ENCODE assay signal across 1 cellular context in the genomic region with DNA sequence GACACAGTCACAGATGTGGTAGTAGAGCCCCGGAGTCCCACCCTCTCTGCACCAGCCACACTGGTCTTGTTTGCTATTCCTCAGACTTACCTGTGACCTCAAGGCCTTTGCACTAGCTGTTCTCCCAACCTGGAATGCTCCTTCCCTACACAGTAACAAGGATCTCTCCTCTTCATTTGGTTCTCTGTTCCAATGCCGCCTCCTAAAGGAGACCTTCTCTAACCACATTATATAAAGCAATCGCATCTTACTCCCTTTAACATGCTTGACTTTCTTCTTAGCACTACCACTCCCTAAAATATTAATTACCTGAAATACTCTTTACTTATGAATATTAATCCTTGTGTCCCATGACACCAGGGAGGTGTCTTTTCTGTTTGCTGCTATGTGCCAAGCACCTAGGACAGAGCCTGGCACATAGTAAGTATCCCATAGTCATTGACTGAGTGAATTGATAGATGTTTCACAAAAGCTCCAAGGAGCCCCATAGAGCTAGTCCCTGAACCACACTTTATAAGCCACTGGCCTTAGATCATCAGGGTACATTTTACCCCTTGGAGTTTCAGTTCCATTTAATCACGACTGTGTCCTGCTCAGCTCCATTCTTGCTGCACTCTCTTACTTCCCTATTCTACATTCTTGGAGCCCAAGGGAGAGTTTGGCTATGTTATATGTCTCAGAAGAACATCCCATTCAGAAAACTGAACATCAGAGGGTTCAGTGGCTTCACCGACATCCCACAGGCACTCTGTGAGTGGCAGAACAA.
TF ChIP-seq lines count a peak whose summit lies in the region.

No MANE protein-coding gene starts in this region.

TF ChIP-seq in WTC11, 78 proteins besides CTCF, POLR2A, EP300 and RAD21 (continued from another document):
- TF ChIP-seq, protein P1, sequence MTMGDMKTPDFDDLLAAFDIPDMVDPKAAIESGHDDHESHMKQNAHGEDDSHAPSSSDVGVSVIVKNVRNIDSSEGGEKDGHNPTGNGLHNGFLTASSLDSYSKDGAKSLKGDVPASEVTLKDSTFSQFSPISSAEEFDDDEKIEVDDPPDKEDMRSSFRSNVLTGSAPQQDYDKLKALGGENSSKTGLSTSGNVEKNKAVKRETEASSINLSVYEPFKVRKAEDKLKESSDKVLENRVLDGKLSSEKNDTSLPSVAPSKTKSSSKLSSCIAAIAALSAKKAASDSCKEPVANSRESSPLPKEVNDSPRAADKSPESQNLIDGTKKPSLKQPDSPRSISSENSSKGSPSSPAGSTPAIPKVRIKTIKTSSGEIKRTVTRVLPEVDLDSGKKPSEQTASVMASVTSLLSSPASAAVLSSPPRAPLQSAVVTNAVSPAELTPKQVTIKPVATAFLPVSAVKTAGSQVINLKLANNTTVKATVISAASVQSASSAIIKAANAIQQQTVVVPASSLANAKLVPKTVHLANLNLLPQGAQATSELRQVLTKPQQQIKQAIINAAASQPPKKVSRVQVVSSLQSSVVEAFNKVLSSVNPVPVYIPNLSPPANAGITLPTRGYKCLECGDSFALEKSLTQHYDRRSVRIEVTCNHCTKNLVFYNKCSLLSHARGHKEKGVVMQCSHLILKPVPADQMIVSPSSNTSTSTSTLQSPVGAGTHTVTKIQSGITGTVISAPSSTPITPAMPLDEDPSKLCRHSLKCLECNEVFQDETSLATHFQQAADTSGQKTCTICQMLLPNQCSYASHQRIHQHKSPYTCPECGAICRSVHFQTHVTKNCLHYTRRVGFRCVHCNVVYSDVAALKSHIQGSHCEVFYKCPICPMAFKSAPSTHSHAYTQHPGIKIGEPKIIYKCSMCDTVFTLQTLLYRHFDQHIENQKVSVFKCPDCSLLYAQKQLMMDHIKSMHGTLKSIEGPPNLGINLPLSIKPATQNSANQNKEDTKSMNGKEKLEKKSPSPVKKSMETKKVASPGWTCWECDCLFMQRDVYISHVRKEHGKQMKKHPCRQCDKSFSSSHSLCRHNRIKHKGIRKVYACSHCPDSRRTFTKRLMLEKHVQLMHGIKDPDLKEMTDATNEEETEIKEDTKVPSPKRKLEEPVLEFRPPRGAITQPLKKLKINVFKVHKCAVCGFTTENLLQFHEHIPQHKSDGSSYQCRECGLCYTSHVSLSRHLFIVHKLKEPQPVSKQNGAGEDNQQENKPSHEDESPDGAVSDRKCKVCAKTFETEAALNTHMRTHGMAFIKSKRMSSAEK (CRISPR knock-in tag; IDR thresholded peaks at IDR 0.05; ENCODE audit: borderline replicate concordance), result no peak
- TF ChIP-seq MYBL2 (CRISPR knock-in tag; IDR thresholded peaks at IDR 0.05), result no peak
- no peak for TF ChIP-seq CREB1 (CRISPR knock-in tag; IDR thresholded peaks at IDR 0.05)
- TF ChIP-seq, protein P2, sequence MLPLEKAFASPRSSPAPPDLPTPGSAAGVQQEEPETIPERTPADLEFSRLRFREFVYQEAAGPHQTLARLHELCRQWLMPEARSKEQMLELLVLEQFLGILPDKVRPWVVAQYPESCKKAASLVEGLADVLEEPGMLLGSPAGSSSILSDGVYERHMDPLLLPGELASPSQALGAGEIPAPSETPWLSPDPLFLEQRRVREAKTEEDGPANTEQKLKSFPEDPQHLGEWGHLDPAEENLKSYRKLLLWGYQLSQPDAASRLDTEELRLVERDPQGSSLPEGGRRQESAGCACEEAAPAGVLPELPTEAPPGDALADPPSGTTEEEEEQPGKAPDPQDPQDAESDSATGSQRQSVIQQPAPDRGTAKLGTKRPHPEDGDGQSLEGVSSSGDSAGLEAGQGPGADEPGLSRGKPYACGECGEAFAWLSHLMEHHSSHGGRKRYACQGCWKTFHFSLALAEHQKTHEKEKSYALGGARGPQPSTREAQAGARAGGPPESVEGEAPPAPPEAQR (CRISPR knock-in tag; IDR thresholded peaks at IDR 0.05), result no peak
- no peak for TF ChIP-seq CBFB (CRISPR knock-in tag; IDR thresholded peaks at IDR 0.05; ENCODE audit: low read depth)
- no peak for TF ChIP-seq ZNF263 (CRISPR knock-in tag; IDR thresholded peaks at IDR 0.05; ENCODE audit: low read depth)
- TF ChIP-seq, protein P3, sequence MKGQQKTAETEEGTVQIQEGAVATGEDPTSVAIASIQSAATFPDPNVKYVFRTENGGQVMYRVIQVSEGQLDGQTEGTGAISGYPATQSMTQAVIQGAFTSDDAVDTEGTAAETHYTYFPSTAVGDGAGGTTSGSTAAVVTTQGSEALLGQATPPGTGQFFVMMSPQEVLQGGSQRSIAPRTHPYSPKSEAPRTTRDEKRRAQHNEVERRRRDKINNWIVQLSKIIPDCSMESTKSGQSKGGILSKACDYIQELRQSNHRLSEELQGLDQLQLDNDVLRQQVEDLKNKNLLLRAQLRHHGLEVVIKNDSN (CRISPR knock-in tag; IDR thresholded peaks at IDR 0.05), result no peak
- TF ChIP-seq TEAD4 (CRISPR knock-in tag; IDR thresholded peaks at IDR 0.05), result no peak
- TF ChIP-seq NR2C2 (CRISPR knock-in tag; IDR thresholded peaks at IDR 0.05), result no peak
